26 cellular contexts compared by ENCODE assay signal in the genomic region with DNA sequence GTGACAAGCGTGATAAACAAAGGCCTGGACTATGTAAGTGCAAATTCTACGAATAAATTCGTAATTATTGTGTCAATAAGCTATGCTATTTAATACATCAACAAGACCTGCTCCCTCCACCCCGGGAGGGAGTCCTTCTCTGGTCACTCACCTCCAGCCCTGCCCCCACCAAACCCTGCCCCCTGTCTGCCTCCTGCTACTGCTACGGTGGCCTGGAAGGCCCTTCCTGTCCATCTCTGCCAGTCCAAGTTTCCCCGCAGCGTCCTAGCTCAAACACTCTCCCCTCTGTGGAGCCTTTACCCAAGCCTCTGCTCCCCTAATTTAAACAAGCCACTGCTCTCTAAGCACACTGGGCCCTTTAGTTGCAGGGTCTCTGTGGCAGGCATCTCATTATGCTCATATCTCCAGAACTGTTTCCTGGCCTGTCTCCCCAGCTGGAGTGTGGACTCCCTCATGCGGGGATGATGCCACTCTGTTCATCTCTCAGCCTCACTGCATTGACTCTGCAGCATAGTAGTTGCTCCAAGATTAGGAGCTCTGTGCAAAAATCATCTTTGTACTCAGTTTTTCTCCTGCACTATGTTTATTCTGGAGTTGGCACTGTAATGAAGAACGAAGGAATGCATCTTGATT.
A peak's percentile ranks its signal among the peaks of the same experiment; 100 is the strongest.
DNase-seq lines count a peak whose midpoint lies in the region; ATAC-seq, FAIRE-seq and TF ChIP-seq lines count a peak whose summit lies in the region.
"Had no signal": no experiment of that assay in that cellular context is flagged by ENCODE, and none has a peak within 500 bp of the region (broad histone marks: within the 10 kb centered on the region; RNA-seq: fewer than 3 reads in every experiment).

No MANE protein-coding gene starts in this region.

- FAIRE-seq in HepG2 (lab: Jason Lieb, UNC), result no peak
- FAIRE-seq: bronchial epithelial cell, endothelial cell of umbilical vein, RCC 7860 had no signal

- H3K36me3 ChIP-seq in HepG2 (replicated peaks in 1 of 2; ENCODE audit: control insufficient read depth in 1 of 2, insufficient read depth in 2 of 2, low read length in 2 of 2) (no peaks in the 10 kb centered on the region), right lobe of liver (no peaks in the 10 kb centered on the region), gastroesophageal sphincter (no peaks in the 10 kb centered on the region), neural cell (ENCODE audit: insufficient read depth, low read length) (no peaks in the 10 kb centered on the region)

- intact Hi-C loops in HepG2 (cut with micrococcal nuclease; ENCODE audit: unreplicated experiment), result no loop called here
- intact Hi-C loops in right lobe of liver (cut with DNase I), result no loop called here

- H3K4me1 ChIP-seq in HepG2 (ENCODE audit: insufficient read depth, low read length) (no peaks in the 10 kb centered on the region), right lobe of liver (no peaks in the 10 kb centered on the region), gastroesophageal sphincter (peaks cover 0 to 10% (median 0%) of the 10 kb centered on the region in 3 donors)

- H3K27ac ChIP-seq in HepG2 (ENCODE audit: extremely low read length, insufficient read depth, low read length) (no peak overlapping the region), right lobe of liver (no peak overlapping the region), gastroesophageal sphincter (peak overlapping the region in 2 of 4 donors; percentile 12 to 43), neural cell (ENCODE audit: low read length) (peak overlapping the region; percentile 51)
- H3K27ac ChIP-seq: GM23248 had no signal

- no peak overlapping the region for H3K27ac Mint-ChIP-seq in HFFc6
- H3K27ac Mint-ChIP-seq: activated B cell treated with CpG ODN at 0.5 μM for 24 hours; activated CD4-positive, alpha-beta memory T cell treated with anti-CD3 and anti-CD28 coated beads for 36 hours; dendritic cell treated with granulocyte-macrophage colony-stimulating factor and Interleukin-4, amounts not matched to agents 40 ng/mL and 50 ng/mL, for 4 days; IgD-negative memory B cell had no signal

- H3K27me3 Mint-ChIP-seq in HFFc6 (ENCODE audit: insufficient read depth), result no peaks in the 10 kb centered on the region; the same call in 1 of the 2 replicates
- H3K27me3 Mint-ChIP-seq: activated B cell treated with CpG ODN at 0.5 μM for 24 hours; activated CD4-positive, alpha-beta memory T cell treated with anti-CD3 and anti-CD28 coated beads for 36 hours had no signal

- no peaks in the 10 kb centered on the region for H3K9me2 ChIP-seq in neural cell (ENCODE audit: insufficient read depth, low read length)

- no peaks in the 10 kb centered on the region for H3F3A ChIP-seq in neural cell (ENCODE audit: insufficient read depth, low read length, poor library complexity, severe bottlenecking)

- H4K20me1 ChIP-seq in HepG2 (ENCODE audit: insufficient read depth, low read length), result no peaks in the 10 kb centered on the region
- no peaks in the 10 kb centered on the region for H4K20me1 ChIP-seq in neural cell (ENCODE audit: insufficient read depth)

- ATAC-seq in HepG2 (no peak), right lobe of liver (no peak), gastroesophageal sphincter (peak; percentile 31), HG02610 (IDR thresholded peaks at IDR 0.05; ENCODE audit: unreplicated experiment) (no peak)
- ATAC-seq: mucosa of descending colon had no signal

- H3K4me1 Mint-ChIP-seq in HFFc6 (ENCODE audit: low read depth), result peaks cover 8% of the 10 kb centered on the region; the same call in 1 of the 2 replicates
- H3K4me1 Mint-ChIP-seq: activated B cell treated with CpG ODN at 0.5 μM for 24 hours, IgD-negative memory B cell had no signal

- TF ChIP-seq RAD21 in HepG2 (CRISPR knock-in tag; IDR thresholded peaks at IDR 0.05), result no peak
- TF ChIP-seq RAD21 in neural cell (conservative IDR thresholded peaks at IDR 0.05), result no peak

- H3K9me3 Mint-ChIP-seq in HFFc6, result no peaks in the 10 kb centered on the region
- H3K9me3 Mint-ChIP-seq: activated B cell treated with CpG ODN at 0.5 μM for 24 hours; activated CD4-positive, alpha-beta memory T cell treated with anti-CD3 and anti-CD28 coated beads for 36 hours; dendritic cell treated with granulocyte-macrophage colony-stimulating factor and Interleukin-4, amounts not matched to agents 40 ng/mL and 50 ng/mL, for 4 days; IgD-negative memory B cell had no signal

- DNase-seq in HepG2 (ENCODE audit: low spot score) (no peak), right lobe of liver (no peak), NCI-H526 (lab: John Stamatoyannopoulos, UW) (no peak), HFFc6 (no peak), AG20443 (ENCODE audit: low spot score) (no peak)
- DNase-seq: activated B cell treated with CpG ODN at 0.5 μM for 24 hours; activated CD4-positive, alpha-beta memory T cell treated with anti-CD3 and anti-CD28 coated beads for 36 hours; activated effector memory CD4-positive, alpha-beta T cell treated with anti-CD3 and anti-CD28 coated beads, Interleukin-2, amount 50 U/mL, for 16 hours; C1 segment of cervical spinal cord; GM23248; mucosa of descending colon; NCI-H1417; NCI-H524 treated with DMSO at 0.1 percent for 48 hours; stimulated activated CD4-positive, alpha-beta T cell treated with anti-CD3 and anti-CD28 coated beads, Interleukin-4, amount 100 ng/mL, for 24 hours; stimulated activated naive CD4-positive, alpha-beta T cell treated with Interleukin-2 at 50 U/mL for 16 hours; T-helper 9 cell; trophoblast cell had no signal

- no peak overlapping the region for H3K4me2 ChIP-seq in HepG2 (ENCODE audit: low read depth, low read length)
- no peak overlapping the region for H3K4me2 ChIP-seq in neural cell (ENCODE audit: low read length)
- H3K4me2 ChIP-seq: smooth muscle cell had no signal

- 4% methylated on average over 9 of the region's 9 CpGs for WGBS in HepG2 (ENCODE audit: low lambda C conversion rate)
- WGBS in right lobe of liver (ENCODE audit: insufficient coverage, low coverage, low lambda C conversion rate, missing lambda C conversion rate), result 41% methylated on average over 9 of the region's 9 CpGs
- WGBS in gastroesophageal sphincter (ENCODE audit: low coverage in 1 of 2), 2 donors, result 32 to 49% methylated on average over 6 to 9 of the region's 9 CpGs

- H3K27me3 ChIP-seq in HepG2 (ENCODE audit: control insufficient read depth in 1 of 2, insufficient read depth in 2 of 2, low read length in 2 of 2) (no peaks in the 10 kb centered on the region), right lobe of liver (no peaks in the 10 kb centered on the region), gastroesophageal sphincter (no peaks in the 10 kb centered on the region), neural cell (ENCODE audit: insufficient read depth, low read depth, low read length) (no peaks in the 10 kb centered on the region)

- H2AFZ ChIP-seq in HepG2 (ENCODE audit: low read length), result no peak overlapping the region
- H2AFZ ChIP-seq in neural cell (ENCODE audit: low read depth, low read length), result no peak overlapping the region
- H2AFZ ChIP-seq: GM23248 had no signal

- no peak for TF ChIP-seq CTCF in HepG2 (CRISPR knock-in tag; IDR thresholded peaks at IDR 0.05)
- TF ChIP-seq CTCF in right lobe of liver (IDR thresholded peaks at IDR 0.05), result no peak
- no peak for TF ChIP-seq CTCF in gastroesophageal sphincter (IDR thresholded peaks at IDR 0.05)
- TF ChIP-seq CTCF in neural cell (IDR thresholded peaks at IDR 0.05; ENCODE audit: poor library complexity, severe bottlenecking), result no peak
- no peak for TF ChIP-seq CTCF in HFFc6 (IDR thresholded peaks at IDR 0.05)

- H3K79me2 ChIP-seq in HepG2 (ENCODE audit: insufficient read depth, low read length) (no peaks in the 10 kb centered on the region), neural cell (replicated peaks; ENCODE audit: insufficient read depth, low read length) (no peaks in the 10 kb centered on the region)

- TF ChIP-seq POLR2A in HepG2 (IDR thresholded peaks at IDR 0.05; ENCODE audit: insufficient read depth in 1 of 2, low read depth in 2 of 2, low read length in 2 of 2) (no peak), right lobe of liver (IDR thresholded peaks at IDR 0.05) (no peak), gastroesophageal sphincter (IDR thresholded peaks at IDR 0.05) (no peak)

- TF ChIP-seq EP300 in HepG2 (IDR thresholded peaks at IDR 0.05; ENCODE audit: low read depth in 2 of 2, low read length in 2 of 2), result no peak
- no peak for TF ChIP-seq EP300 in HepG2 (CRISPR knock-in tag; IDR thresholded peaks at IDR 0.05; ENCODE audit: borderline replicate concordance)
- no peak for TF ChIP-seq EP300 in gastroesophageal sphincter (IDR thresholded peaks at IDR 0.05)
- no peak for TF ChIP-seq EP300 in neural cell (conservative IDR thresholded peaks at IDR 0.05; ENCODE audit: poor library complexity, severe bottlenecking)

- H3K4me3 Mint-ChIP-seq in HFFc6, result no peak overlapping the region
- H3K4me3 Mint-ChIP-seq: activated B cell treated with CpG ODN at 0.5 μM for 24 hours; activated CD4-positive, alpha-beta memory T cell treated with anti-CD3 and anti-CD28 coated beads for 36 hours; dendritic cell treated with granulocyte-macrophage colony-stimulating factor and Interleukin-4, amounts not matched to agents 40 ng/mL and 50 ng/mL, for 4 days; IgD-negative memory B cell had no signal

- H3K9ac ChIP-seq in HepG2 (ENCODE audit: insufficient read depth, low read depth, low read length) (no peak overlapping the region), neural cell (ENCODE audit: low read length) (no peak overlapping the region)
- H3K9ac ChIP-seq: GM23248 had no signal

- no peak overlapping the region for H3K4me3 ChIP-seq in HepG2 (replicated peaks in 1 of 3; ENCODE audit: insufficient read depth in 1 of 3, low read depth in 2 of 3, low read length in 3 of 3)
- H3K4me3 ChIP-seq in right lobe of liver, result no peak overlapping the region
- H3K4me3 ChIP-seq in gastroesophageal sphincter, result no peak overlapping the region
- no peak overlapping the region for H3K4me3 ChIP-seq in neural cell (ENCODE audit: low read length)
- H3K4me3 ChIP-seq: GM23248, mucosa of descending colon, smooth muscle cell had no signal

- POLR2A ChIA-PET in HepG2 (lab: Yijun Ruan, JAX), result no interaction called here

- no peaks in the 10 kb centered on the region for H3K9me3 ChIP-seq in HepG2 (ENCODE audit: low read length)
- no peaks in the 10 kb centered on the region for H3K9me3 ChIP-seq in right lobe of liver
- H3K9me3 ChIP-seq in gastroesophageal sphincter, result no peaks in the 10 kb centered on the region
- H3K9me3 ChIP-seq in neural cell (ENCODE audit: low read length), result no peaks in the 10 kb centered on the region
- H3K9me3 ChIP-seq: mucosa of descending colon had no signal

- CTCF ChIA-PET in HepG2 (lab: Yijun Ruan, JAX; ENCODE audit: low intra/inter-chr PET ratio, low total read pairs), result no interaction called here

- in situ Hi-C loops in HepG2 (cut with HindIII; ENCODE audit: extremely low pct_ligation_motif_present, low pct_unique_long_range_greater_than_20kb), result no loop called here

- no TSS peak for BruUV-seq in HepG2 (replicated peaks; lab: Mats Ljungman, UMichigan)

- H3K36me3 Mint-ChIP-seq in HFFc6 (ENCODE audit: low read depth), result no peaks in the 10 kb centered on the region
- H3K36me3 Mint-ChIP-seq: activated CD4-positive, alpha-beta memory T cell treated with anti-CD3 and anti-CD28 coated beads for 36 hours; IgD-negative memory B cell had no signal

TF ChIP-seq in HepG2, 621 proteins besides CTCF, POLR2A, EP300 and RAD21 (continues in another document):
- no peak for TF ChIP-seq ZNF333 (CRISPR knock-in tag; IDR thresholded peaks at IDR 0.05; ENCODE audit: borderline replicate concordance)

TF ChIP-seq in neural cell, 6 proteins besides CTCF, POLR2A, EP300 and RAD21 (continues in another document):
- no peak for TF ChIP-seq EZH2 (IDR thresholded peaks at IDR 0.05; ENCODE audit: borderline replicate concordance, insufficient read depth, low read length, poor library complexity, severe bottlenecking)
